Comparison of ENCODE assay signal across 8 cellular contexts in genomic region chr17:8124350-8125195, GRCh38. TPM values are rescaled to one million over a fixed set of nuclear protein-coding genes. Genes with fewer than 3 reads are reported as not detected.
DNase-seq lines count a peak whose midpoint lies in the region; ATAC-seq and TF ChIP-seq lines count a peak whose summit lies in the region.

No MANE protein-coding gene starts in this region.

- DNase-seq in T-helper 2 cell treated with Interferon-gamma antibody and Interleukin-4, amounts not matched to agents 5 μg/mL and 100 μg/mL, for 36 hours (ENCODE audit: low spot score), result peak; percentile 22
- DNase-seq in T-helper 2 cell, result no peak
- DNase-seq in Peyer's patch, result no peak
- no peak for DNase-seq in colonic mucosa
- DNase-seq in neural progenitor cell (ENCODE audit: low spot score), result peak; percentile 46
- DNase-seq in COR-L47 (lab: John Stamatoyannopoulos, UW), result no peak
- DNase-seq in GM03348 (ENCODE audit: low spot score), result no peak

- peak overlapping the region in 1 of 4 donors; percentile 29 for H3K27ac ChIP-seq in Peyer's patch
- no peak overlapping the region for H3K27ac ChIP-seq in colonic mucosa
- no peak overlapping the region for H3K27ac ChIP-seq in neural progenitor cell

- H3K9me3 Mint-ChIP-seq in T-helper 2 cell treated with Interferon-gamma antibody and Interleukin-4, amounts not matched to agents 5 μg/mL and 100 μg/mL, for 36 hours, result no peaks in the 10 kb centered on the region
- peaks cover 18% of the 10 kb centered on the region for H3K9me3 Mint-ChIP-seq in neural progenitor cell

- peaks cover 28% of the 10 kb centered on the region for H4K20me1 ChIP-seq in neural progenitor cell (ENCODE audit: low read depth)

- TF ChIP-seq POLR2A in Peyer's patch (IDR thresholded peaks at IDR 0.05), result no peak

- H3K27me3 Mint-ChIP-seq in T-helper 2 cell treated with Interferon-gamma antibody and Interleukin-4, amounts not matched to agents 5 μg/mL and 100 μg/mL, for 36 hours (ENCODE audit: low read depth), result peaks cover 49% of the 10 kb centered on the region
- peaks cover 69% of the 10 kb centered on the region for H3K27me3 Mint-ChIP-seq in neural progenitor cell (ENCODE audit: insufficient read depth, low read depth)

- peak overlapping the region; percentile 71 for H2AFZ ChIP-seq in neural progenitor cell (replicated peaks)

- H3K9me3 ChIP-seq in Peyer's patch, result no peaks in the 10 kb centered on the region
- no peaks in the 10 kb centered on the region for H3K9me3 ChIP-seq in colonic mucosa
- no peaks in the 10 kb centered on the region for H3K9me3 ChIP-seq in neural progenitor cell (ENCODE audit: low read depth)

- H3K36me3 ChIP-seq in Peyer's patch, result no peaks in the 10 kb centered on the region
- H3K36me3 ChIP-seq in colonic mucosa, result no peaks in the 10 kb centered on the region
- no peaks in the 10 kb centered on the region for H3K36me3 ChIP-seq in neural progenitor cell

- H3K36me3 Mint-ChIP-seq in T-helper 2 cell treated with Interferon-gamma antibody and Interleukin-4, amounts not matched to agents 5 μg/mL and 100 μg/mL, for 36 hours (ENCODE audit: low read depth), result peaks cover 2% of the 10 kb centered on the region
- peaks cover 4% of the 10 kb centered on the region for H3K36me3 Mint-ChIP-seq in neural progenitor cell

- H3K4me1 Mint-ChIP-seq in T-helper 2 cell treated with Interferon-gamma antibody and Interleukin-4, amounts not matched to agents 5 μg/mL and 100 μg/mL, for 36 hours (ENCODE audit: low read depth), result peaks cover 53% of the 10 kb centered on the region
- H3K4me1 Mint-ChIP-seq in neural progenitor cell, result peaks cover 40% of the 10 kb centered on the region

- H3K27me3 ChIP-seq in Peyer's patch (peaks cover 0 to 35% of the 10 kb centered on the region in 2 donors), colonic mucosa (peaks cover 49% of the 10 kb centered on the region), neural progenitor cell (peaks cover 75% of the 10 kb centered on the region)

- intact Hi-C loops in colonic mucosa (cut with DNase I), result no loop called here

- H3K9ac ChIP-seq in colonic mucosa (ENCODE audit: low read depth in 2 of 2, low read length in 2 of 2) (peak overlapping the region in 1 of 2 donors; percentile 55), neural progenitor cell (no peak overlapping the region)

- peak overlapping the region; percentile 90 for H3K4me2 ChIP-seq in neural progenitor cell

- peak overlapping the region; percentile 73 for H3K27ac Mint-ChIP-seq in T-helper 2 cell treated with Interferon-gamma antibody and Interleukin-4, amounts not matched to agents 5 μg/mL and 100 μg/mL, for 36 hours
- peak overlapping the region; percentile 84 for H3K27ac Mint-ChIP-seq in neural progenitor cell

- peak overlapping the region; percentile 91 for H3K4me3 Mint-ChIP-seq in T-helper 2 cell treated with Interferon-gamma antibody and Interleukin-4, amounts not matched to agents 5 μg/mL and 100 μg/mL, for 36 hours
- peak overlapping the region; percentile 91 for H3K4me3 Mint-ChIP-seq in neural progenitor cell

- H3K4me3 ChIP-seq in Peyer's patch (peak overlapping the region in 3 of 4 donors; percentile 52 to 75 (median 73)), colonic mucosa (peak overlapping the region; percentile 50), neural progenitor cell (peak overlapping the region; percentile 75)

- no peak for ATAC-seq in GM21515 (IDR thresholded peaks at IDR 0.05; ENCODE audit: unreplicated experiment)

- H3K4me1 ChIP-seq in Peyer's patch (peaks cover 3 to 66% (median 52%) of the 10 kb centered on the region in 4 donors), colonic mucosa (peaks cover 46% of the 10 kb centered on the region), neural progenitor cell (peaks cover 14% of the 10 kb centered on the region)

- H3K79me2 ChIP-seq in neural progenitor cell (ENCODE audit: low read depth), result no peaks in the 10 kb centered on the region

- H3F3A ChIP-seq in neural progenitor cell (ENCODE audit: low read depth), result peaks cover 71% of the 10 kb centered on the region

- TF ChIP-seq CTCF in Peyer's patch (IDR thresholded peaks at IDR 0.05) (no peak), colonic mucosa (IDR thresholded peaks at IDR 0.05) (no peak), neural progenitor cell (IDR thresholded peaks at IDR 0.05) (no peak)

RNA-seq across cellular contexts. Expression of gene HES7, which starts 0.7 kb away (rescaled TPM):
- total RNA-seq in Peyer's patch (not detected), colonic mucosa (not detected), neural progenitor cell (ENCODE audit: low replicate concordance) (2.0 TPM in 1 of 2 replicates, not detected in the other)

RNA-seq across cellular contexts. Expression of gene ALOXE3, which starts 6.3 kb away (rescaled TPM):
- total RNA-seq in Peyer's patch (not detected), colonic mucosa (not detected), neural progenitor cell (ENCODE audit: low replicate concordance) (not detected in 2 replicates)

RNA-seq across cellular contexts. Expression of gene PER1, which starts 27.6 kb away (rescaled TPM):
- total RNA-seq in Peyer's patch (100 to 1,000 TPM in 3 of 4 donors, 10 to 100 TPM in 1; 67.6 to 143 (median 119) TPM), colonic mucosa (10 to 100 TPM; 19.7 to 43.6 TPM), neural progenitor cell (ENCODE audit: low replicate concordance) (3.2 and 11.4 TPM in 2 replicates)

RNA-seq across cellular contexts. Expression of gene ALOX12B, which starts 37.1 kb away (rescaled TPM):
- total RNA-seq in Peyer's patch (under 1 TPM in 1 of 4 donors, not detected in 3; 0.83 TPM), colonic mucosa (under 1 TPM; 0.48 to 0.69 TPM), neural progenitor cell (ENCODE audit: low replicate concordance) (0.28 TPM in 1 of 2 replicates, not detected in the other)

RNA-seq across cellular contexts. Expression of gene VAMP2, which starts 38.2 kb away (rescaled TPM):
- total RNA-seq in Peyer's patch, result 10 to 100 TPM; 10.7 to 40.2 (median 32.4) TPM
- 10 to 100 TPM; 34.0 to 38.8 TPM for total RNA-seq in colonic mucosa
- 9.4 and 11.7 TPM in 2 replicates for total RNA-seq in neural progenitor cell (ENCODE audit: low replicate concordance)

Comparison
In these comparisons a context has a peak if more than half of its experiments do, and no peak if none do; other contexts are left out.
1. DNase-seq: peak in T-helper 2 cell treated with Interferon-gamma antibody and Interleukin-4, amounts not matched to agents 5 μg/mL and 100 μg/mL, for 36 hours (single experiment) and neural progenitor cell (single experiment); none in T-helper 2 cell (0 of 5), Peyer's patch (0 of 3), colonic mucosa (single experiment), COR-L47 (single experiment) and GM03348 (single experiment).
2. Peak in every context shown above with its lines, with median percentiles within 50 percentile points of each other: H3K4me3 ChIP-seq.